12 cellular contexts compared by ENCODE assay signal in the genomic region with DNA sequence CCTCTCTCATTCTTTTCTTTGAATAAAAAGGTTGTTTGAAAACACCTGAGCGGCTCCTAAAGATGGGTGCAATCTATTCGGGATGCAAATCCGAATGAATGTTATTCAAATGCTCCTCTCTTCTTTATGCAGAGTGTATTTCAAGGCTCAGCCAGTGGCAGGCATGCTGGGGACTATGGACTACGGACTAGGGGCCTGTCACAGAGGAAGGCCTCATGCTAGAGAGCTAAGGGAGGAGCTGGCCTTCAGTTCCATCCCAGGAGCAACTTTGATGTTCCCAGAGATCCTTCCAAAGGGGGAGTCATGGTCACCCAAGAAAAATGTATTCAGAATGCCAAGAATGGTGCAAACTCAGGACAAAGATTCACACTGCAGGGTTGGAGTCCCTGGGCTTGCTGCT. TPM values are rescaled to one million over a fixed set of nuclear protein-coding genes. Genes with fewer than 3 reads are reported as not detected.
DNase-seq lines count a peak whose midpoint lies in the region; ATAC-seq and TF ChIP-seq lines count a peak whose summit lies in the region.
"Had no signal": no experiment of that assay in that cellular context is flagged by ENCODE, and none has a peak within 500 bp of the region (broad histone marks: within the 10 kb centered on the region; RNA-seq: fewer than 3 reads in every experiment).

No MANE protein-coding gene starts in this region.

- H3K9me3 ChIP-seq in Panc1 (ENCODE audit: control insufficient read depth, insufficient read depth, low read depth, low read length): no peaks in the 10 kb centered on the region
- H3K9me3 ChIP-seq in hepatocyte (ENCODE audit: low read depth): no peaks in the 10 kb centered on the region
- no peaks in the 10 kb centered on the region for H3K9me3 ChIP-seq in upper lobe of left lung

- H3K27ac ChIP-seq in Panc1 (ENCODE audit: low read length) (peak overlapping the region; percentile 91), hepatocyte (peak overlapping the region; percentile 75), upper lobe of left lung (peak overlapping the region in 3 of 4 donors; percentile 55 to 85 (median 81))

- H3K36me3 Mint-ChIP-seq in activated naive CD4-positive, alpha-beta T cell treated with anti-CD3 and anti-CD28 coated beads, Interleukin-2, amount 50 U/mL, for 24 hours: peaks cover 26% of the 10 kb centered on the region
- H3K36me3 Mint-ChIP-seq in glutamatergic neuron (ENCODE audit: unreplicated experiment): no peaks in the 10 kb centered on the region

- H3K4me2 ChIP-seq in hepatocyte: no peak overlapping the region

- BruUV-seq in Panc1 (replicated peaks; lab: Mats Ljungman, UMichigan): no TSS peak

- H4K20me1 ChIP-seq in hepatocyte (ENCODE audit: insufficient read depth, poor library complexity, severe bottlenecking): no peaks in the 10 kb centered on the region

- 93% methylated on average over 4 of the region's 4 CpGs for WGBS in hepatocyte (ENCODE audit: low lambda C conversion rate, missing lambda C conversion rate)
- WGBS in upper lobe of left lung, 2 donors: 91 to 94% methylated on average over 4 of the region's 4 CpGs

- no peaks in the 10 kb centered on the region for H3K27me3 Mint-ChIP-seq in activated naive CD4-positive, alpha-beta T cell treated with anti-CD3 and anti-CD28 coated beads, Interleukin-2, amount 50 U/mL, for 24 hours
- peaks cover 7% of the 10 kb centered on the region for H3K27me3 Mint-ChIP-seq in glutamatergic neuron (ENCODE audit: unreplicated experiment)

- H3K4me3 ChIP-seq in Panc1 (ENCODE audit: low read depth in 2 of 2, low read length in 2 of 2): no peak overlapping the region
- H3K4me3 ChIP-seq in hepatocyte: no peak overlapping the region
- no peak overlapping the region for H3K4me3 ChIP-seq in upper lobe of left lung

- ATAC-seq in Panc1 (no peak), upper lobe of left lung (ENCODE audit: low FRiP score in 2 of 2) (no peak), HG03342 (IDR thresholded peaks at IDR 0.05; ENCODE audit: unreplicated experiment) (no peak)

- TF ChIP-seq POLR2A in upper lobe of left lung (IDR thresholded peaks at IDR 0.05): no peak

- in situ Hi-C loops in Panc1 (cut with HindIII; ENCODE audit: low pct_unique_long_range_greater_than_20kb, low sequenced_read_pairs): no loop called here

- H3K9me2 ChIP-seq in hepatocyte (replicated peaks; ENCODE audit: insufficient read depth): no peaks in the 10 kb centered on the region

- POLR2A ChIA-PET in Panc1 (lab: Charles Lee): no interaction called here

- H3K27me3 ChIP-seq in Panc1 (ENCODE audit: control insufficient read depth, insufficient read depth, low read length) (no peaks in the 10 kb centered on the region), hepatocyte (no peaks in the 10 kb centered on the region), upper lobe of left lung (no peaks in the 10 kb centered on the region)
- H3K27me3 ChIP-seq: brain microvascular endothelial cell had no signal

- no peak overlapping the region for H2AFZ ChIP-seq in hepatocyte

- H3K9me3 Mint-ChIP-seq in activated naive CD4-positive, alpha-beta T cell treated with anti-CD3 and anti-CD28 coated beads, Interleukin-2, amount 50 U/mL, for 24 hours: no peaks in the 10 kb centered on the region
- peaks cover 4% of the 10 kb centered on the region for H3K9me3 Mint-ChIP-seq in glutamatergic neuron (ENCODE audit: unreplicated experiment)

- H3K4me1 ChIP-seq in Panc1 (ENCODE audit: control insufficient read depth, insufficient read depth, low read length) (peaks cover 38% of the 10 kb centered on the region), hepatocyte (ENCODE audit: insufficient read depth) (peaks cover 31% of the 10 kb centered on the region), upper lobe of left lung (peaks cover 35 to 53% (median 47%) of the 10 kb centered on the region in 4 donors)

- intact Hi-C loops in Panc1 (cut with micrococcal nuclease; ENCODE audit: unreplicated experiment): loop anchor here (10.0 kb wide), 1 partner anchor 50 kb away; no protein-coding TSS in a partner anchor

- TF ChIP-seq CTCF in Panc1 (IDR thresholded peaks at IDR 0.05) (no peak), hepatocyte (IDR thresholded peaks at IDR 0.05; ENCODE audit: poor library complexity) (no peak), upper lobe of left lung (IDR thresholded peaks at IDR 0.05) (no peak), glutamatergic neuron (IDR thresholded peaks at IDR 0.05; ENCODE audit: partially characterized antibody, unreplicated experiment) (no peak)

- no peak overlapping the region for H3K27ac Mint-ChIP-seq in activated naive CD4-positive, alpha-beta T cell treated with anti-CD3 and anti-CD28 coated beads, Interleukin-2, amount 50 U/mL, for 24 hours
- no peak overlapping the region for H3K27ac Mint-ChIP-seq in glutamatergic neuron (ENCODE audit: unreplicated experiment)

- no peaks in the 10 kb centered on the region for H3K36me3 ChIP-seq in Panc1 (ENCODE audit: control insufficient read depth, insufficient read depth, low read length)
- no peaks in the 10 kb centered on the region for H3K36me3 ChIP-seq in hepatocyte (replicated peaks; ENCODE audit: insufficient read depth, low read depth)
- no peaks in the 10 kb centered on the region for H3K36me3 ChIP-seq in upper lobe of left lung
- H3K36me3 ChIP-seq: brain microvascular endothelial cell had no signal

- CTCF ChIA-PET in Panc1 (lab: Charles Lee): no interaction called here

- no peak for TF ChIP-seq EP300 in upper lobe of left lung (IDR thresholded peaks at IDR 0.05)

- H3K79me2 ChIP-seq in hepatocyte: no peaks in the 10 kb centered on the region

- peak overlapping the region; percentile 68 for H3K4me3 Mint-ChIP-seq in activated naive CD4-positive, alpha-beta T cell treated with anti-CD3 and anti-CD28 coated beads, Interleukin-2, amount 50 U/mL, for 24 hours
- H3K4me3 Mint-ChIP-seq in glutamatergic neuron (ENCODE audit: unreplicated experiment): no peak overlapping the region

- DNase-seq in activated naive CD4-positive, alpha-beta T cell (lab: John Stamatoyannopoulos, UW): no peak
- DNase-seq in Panc1 (ENCODE audit: low read depth, low spot score) (no peak), hepatocyte (ENCODE audit: low spot score) (no peak), upper lobe of left lung (no peak), glutamatergic neuron (no peak), DMS53 (lab: John Stamatoyannopoulos, UW) (no peak)
- DNase-seq: midbrain, NCI-H1436 treated with DMSO at 0.1 percent for 48 hours, T1000 had no signal

- peaks cover 47% of the 10 kb centered on the region for H3K4me1 Mint-ChIP-seq in activated naive CD4-positive, alpha-beta T cell treated with anti-CD3 and anti-CD28 coated beads, Interleukin-2, amount 50 U/mL, for 24 hours
- peaks cover 31% of the 10 kb centered on the region for H3K4me1 Mint-ChIP-seq in glutamatergic neuron (ENCODE audit: low read depth, unreplicated experiment)

RNA-seq across cellular contexts. Expression of a gene that starts 9.3 kb away (rescaled TPM):
- total RNA-seq in Panc1 (2021; ENCODE audit: unreplicated experiment): 2.1 TPM
- 0.65 TPM for polyA plus RNA-seq in Panc1 (2012; ENCODE audit: insufficient read length)
- 3.3 and 7.5 TPM in 2 replicates for total RNA-seq in hepatocyte
- 10.1 and 17.2 TPM in 2 replicates for polyA plus RNA-seq in hepatocyte
- 100 to 1,000 TPM in 3 of 6 donors, 10 to 100 TPM in 3; 36.7 to 298 (median 151) TPM for total RNA-seq in upper lobe of left lung
- total RNA-seq in glutamatergic neuron (ENCODE audit: unreplicated experiment): 0.81 TPM
